Comparison of ENCODE assay signal across 3 cellular contexts in genomic region chr7:131942287-131943150, GRCh38.
TF ChIP-seq lines count a peak whose summit lies in the region.

No MANE protein-coding gene starts in this region.

TF ChIP-seq in HepG2, 621 proteins besides CTCF, POLR2A, EP300 and RAD21:
- no peak for TF ChIP-seq POLR2AphosphoS2 (IDR thresholded peaks at IDR 0.05; ENCODE audit: low read depth, low read length)
- 0 out of 2 replicates have a peak, but pooled peaks have one; percentile 17 for TF ChIP-seq CEBPG (CRISPR knock-in tag; IDR thresholded peaks at IDR 0.05)
- TF ChIP-seq MAFK (conservative IDR thresholded peaks at IDR 0.05 in 1 of 2, IDR thresholded peaks at IDR 0.05 in 1 of 2; ENCODE audit: low read length in 2 of 2), result peak; percentile 14 to 38; a peak in 2 of 4 replicates
- peak; percentile 29; the same call in 1 of the 2 replicates for TF ChIP-seq MAFF (IDR thresholded peaks at IDR 0.05; ENCODE audit: low read depth, low read length)
- no peak for TF ChIP-seq FOXA3 (CRISPR knock-in tag; IDR thresholded peaks at IDR 0.05)
- no peak for TF ChIP-seq JUNB (CRISPR knock-in tag; IDR thresholded peaks at IDR 0.05; ENCODE audit: borderline replicate concordance)
- no peak for TF ChIP-seq ZNF891 (CRISPR knock-in tag; IDR thresholded peaks at IDR 0.05)
- TF ChIP-seq CEBPB (IDR thresholded peaks at IDR 0.05; ENCODE audit: borderline replicate concordance, low read depth, low read length), result peak; percentile 83
- no peak for TF ChIP-seq HNRNPH1 (optimal IDR thresholded peaks at IDR 0.05; ENCODE audit: low read depth, low read length)
- no peak for TF ChIP-seq NR2F2 (IDR thresholded peaks at IDR 0.05; ENCODE audit: borderline replicate concordance, low read depth)

TF ChIP-seq in Ishikawa, 13 proteins besides CTCF, POLR2A, EP300 and RAD21:
- TF ChIP-seq ZBTB7A (IDR thresholded peaks at IDR 0.05; ENCODE audit: low read depth), result no peak
- no peak for TF ChIP-seq CREB1 (IDR thresholded peaks at IDR 0.05; ENCODE audit: low read depth)
- TF ChIP-seq CEBPB (IDR thresholded peaks at IDR 0.05), result peak; percentile 60; the same call in 1 of the 2 replicates
- TF ChIP-seq TAF1 (IDR thresholded peaks at IDR 0.05; ENCODE audit: low read depth), result no peak
- TF ChIP-seq, protein P1, sequence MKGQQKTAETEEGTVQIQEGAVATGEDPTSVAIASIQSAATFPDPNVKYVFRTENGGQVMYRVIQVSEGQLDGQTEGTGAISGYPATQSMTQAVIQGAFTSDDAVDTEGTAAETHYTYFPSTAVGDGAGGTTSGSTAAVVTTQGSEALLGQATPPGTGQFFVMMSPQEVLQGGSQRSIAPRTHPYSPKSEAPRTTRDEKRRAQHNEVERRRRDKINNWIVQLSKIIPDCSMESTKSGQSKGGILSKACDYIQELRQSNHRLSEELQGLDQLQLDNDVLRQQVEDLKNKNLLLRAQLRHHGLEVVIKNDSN (IDR thresholded peaks at IDR 0.05), result no peak
- no peak for TF ChIP-seq TCF12 (IDR thresholded peaks at IDR 0.05; ENCODE audit: low read depth)

TF ChIP-seq in H1, 55 proteins besides CTCF, POLR2A, EP300 and RAD21:
- no peak for TF ChIP-seq SAP30 (IDR thresholded peaks at IDR 0.05; ENCODE audit: insufficient read depth, insufficient replicate concordance, low read length)
- TF ChIP-seq CEBPB (IDR thresholded peaks at IDR 0.05; ENCODE audit: low read depth, low read length), result peak; percentile 62; the same call in 1 of the 2 replicates
